In the genomic region with DNA sequence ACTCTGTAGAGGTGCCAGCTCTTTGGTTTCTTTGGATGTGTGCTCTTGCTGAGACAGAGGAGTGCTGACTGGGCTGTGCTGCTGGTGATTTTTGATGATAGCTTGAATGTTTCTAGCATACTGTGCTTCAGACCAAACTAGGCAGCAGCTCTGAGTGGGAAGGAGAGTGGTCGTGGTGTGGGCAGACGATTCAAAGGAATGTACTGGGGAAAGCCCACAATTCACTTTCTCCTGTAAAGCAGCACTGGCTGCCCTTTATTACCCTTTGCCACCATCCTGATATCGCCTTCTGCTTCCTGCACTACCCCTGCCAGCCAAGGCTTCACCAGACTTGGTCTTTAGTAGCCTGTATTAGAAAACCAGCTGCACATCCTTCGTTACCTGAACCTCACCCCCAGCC, we compare ENCODE assay signal across 1 cellular context.
TF ChIP-seq lines count a peak whose summit lies in the region.

No MANE protein-coding gene starts in this region.

TF ChIP-seq in GM23338, 12 proteins besides CTCF, POLR2A, EP300 and RAD21 (continued from another document):
- TF ChIP-seq ZNF462 (CRISPR knock-in tag; IDR thresholded peaks at IDR 0.05): no peak
- no peak for TF ChIP-seq POLR2AphosphoS5 (IDR thresholded peaks at IDR 0.05; ENCODE audit: low read depth)
- no peak for TF ChIP-seq NANOG (IDR thresholded peaks at IDR 0.05; ENCODE audit: borderline replicate concordance)
- TF ChIP-seq EZH2phosphoT487 (IDR thresholded peaks at IDR 0.05; ENCODE audit: unreplicated experiment): no peak
- no peak for TF ChIP-seq JUNB (IDR thresholded peaks at IDR 0.05; ENCODE audit: unreplicated experiment)
- TF ChIP-seq ETS1 (IDR thresholded peaks at IDR 0.05): no peak
- TF ChIP-seq, protein P1, sequence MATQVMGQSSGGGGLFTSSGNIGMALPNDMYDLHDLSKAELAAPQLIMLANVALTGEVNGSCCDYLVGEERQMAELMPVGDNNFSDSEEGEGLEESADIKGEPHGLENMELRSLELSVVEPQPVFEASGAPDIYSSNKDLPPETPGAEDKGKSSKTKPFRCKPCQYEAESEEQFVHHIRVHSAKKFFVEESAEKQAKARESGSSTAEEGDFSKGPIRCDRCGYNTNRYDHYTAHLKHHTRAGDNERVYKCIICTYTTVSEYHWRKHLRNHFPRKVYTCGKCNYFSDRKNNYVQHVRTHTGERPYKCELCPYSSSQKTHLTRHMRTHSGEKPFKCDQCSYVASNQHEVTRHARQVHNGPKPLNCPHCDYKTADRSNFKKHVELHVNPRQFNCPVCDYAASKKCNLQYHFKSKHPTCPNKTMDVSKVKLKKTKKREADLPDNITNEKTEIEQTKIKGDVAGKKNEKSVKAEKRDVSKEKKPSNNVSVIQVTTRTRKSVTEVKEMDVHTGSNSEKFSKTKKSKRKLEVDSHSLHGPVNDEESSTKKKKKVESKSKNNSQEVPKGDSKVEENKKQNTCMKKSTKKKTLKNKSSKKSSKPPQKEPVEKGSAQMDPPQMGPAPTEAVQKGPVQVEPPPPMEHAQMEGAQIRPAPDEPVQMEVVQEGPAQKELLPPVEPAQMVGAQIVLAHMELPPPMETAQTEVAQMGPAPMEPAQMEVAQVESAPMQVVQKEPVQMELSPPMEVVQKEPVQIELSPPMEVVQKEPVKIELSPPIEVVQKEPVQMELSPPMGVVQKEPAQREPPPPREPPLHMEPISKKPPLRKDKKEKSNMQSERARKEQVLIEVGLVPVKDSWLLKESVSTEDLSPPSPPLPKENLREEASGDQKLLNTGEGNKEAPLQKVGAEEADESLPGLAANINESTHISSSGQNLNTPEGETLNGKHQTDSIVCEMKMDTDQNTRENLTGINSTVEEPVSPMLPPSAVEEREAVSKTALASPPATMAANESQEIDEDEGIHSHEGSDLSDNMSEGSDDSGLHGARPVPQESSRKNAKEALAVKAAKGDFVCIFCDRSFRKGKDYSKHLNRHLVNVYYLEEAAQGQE (IDR thresholded peaks at IDR 0.05; ENCODE audit: unreplicated experiment): no peak
- no peak for TF ChIP-seq CREB1 (CRISPR knock-in tag; IDR thresholded peaks at IDR 0.05; ENCODE audit: low read depth)
- no peak for TF ChIP-seq ZNF114 (CRISPR knock-in tag; IDR thresholded peaks at IDR 0.05)
- no peak for TF ChIP-seq EZH2 (IDR thresholded peaks at IDR 0.05; ENCODE audit: low read depth, unreplicated experiment)
- no peak for TF ChIP-seq ZNF331 (CRISPR knock-in tag; IDR thresholded peaks at IDR 0.05; ENCODE audit: low read depth)
